In genomic region chr5:57172466-57172961, GRCh38 we compare ENCODE assay signal across 7 cellular contexts. TPM values are rescaled to one million over a fixed set of nuclear protein-coding genes. Genes with fewer than 3 reads are reported as not detected.
A peak's percentile ranks its signal among the peaks of the same experiment; 100 is the strongest.
DNase-seq lines count a peak whose midpoint lies in the region; ATAC-seq, FAIRE-seq and TF ChIP-seq lines count a peak whose summit lies in the region.

No MANE protein-coding gene starts in this region.

- no peaks in the 10 kb centered on the region for H3K9me3 Mint-ChIP-seq in activated naive CD8-positive, alpha-beta T cell (ENCODE audit: low read depth)

- WGBS in iPS DF 6.9 (ENCODE audit: insufficient coverage, insufficient read length) = no CpG with 5 or more reads among the region's 12 CpGs
- 1 to 3% (median 1%) methylated on average over 12 of the region's 12 CpGs for WGBS in small intestine, 3 donors

- H3K9me2 ChIP-seq in MM.1S (replicated peaks; ENCODE audit: insufficient read depth, low read length) = no peaks in the 10 kb centered on the region

- peak overlapping the region; percentile 70 for H2AFZ ChIP-seq in MM.1S (ENCODE audit: low read length)

- peaks cover 3% of the 10 kb centered on the region; the same call in 1 of the 2 replicates for H3K4me1 ChIP-seq in MM.1S (ENCODE audit: low read length)
- no peaks in the 10 kb centered on the region for H3K4me1 ChIP-seq in iPS DF 6.9 (ENCODE audit: control insufficient read depth, insufficient read depth, low read length)
- H3K4me1 ChIP-seq in small intestine (ENCODE audit: control insufficient read depth in 2 of 2, insufficient read depth in 1 of 2, low read depth in 1 of 2, low read length in 1 of 2) = peaks cover 0 to 2% of the 10 kb centered on the region in 2 donors

- DNase-seq in G401 (ENCODE audit: low spot score) (peak; percentile 51), MM.1S (peak; percentile 25), iPS DF 6.9 (ENCODE audit: low read depth, low spot score) (no peak), small intestine (no peak), SW 1271 (lab: John Stamatoyannopoulos, UW) (no peak)

- H3K27ac ChIP-seq in MM.1S (ENCODE audit: low read length) = peak overlapping the region; percentile 92
- no peak overlapping the region for H3K27ac ChIP-seq in iPS DF 6.9 (ENCODE audit: low read length)
- peak overlapping the region; percentile 98 to 99 for H3K27ac ChIP-seq in small intestine (ENCODE audit: low read depth in 1 of 2, low read length in 1 of 2)

- H3K9ac ChIP-seq in MM.1S (ENCODE audit: low read length) = peak overlapping the region; percentile 100

- no peak for TF ChIP-seq CTCF in MM.1S (IDR thresholded peaks at IDR 0.05; ENCODE audit: low read length)

- H3K27me3 ChIP-seq in MM.1S (replicated peaks; ENCODE audit: insufficient read depth, low read length) = no peaks in the 10 kb centered on the region
- H3K27me3 ChIP-seq in iPS DF 6.9 (ENCODE audit: control insufficient read depth, insufficient read depth, low read length) = no peaks in the 10 kb centered on the region
- H3K27me3 ChIP-seq in small intestine (ENCODE audit: control insufficient read depth in 2 of 2, insufficient read depth in 2 of 2, low read length in 2 of 2) = no peaks in the 10 kb centered on the region

- peak overlapping the region; percentile 99 for H3K4me3 Mint-ChIP-seq in activated naive CD8-positive, alpha-beta T cell

- H3F3A ChIP-seq in MM.1S (ENCODE audit: insufficient read depth, low read length) = peaks cover 52% of the 10 kb centered on the region

- H3K4me2 ChIP-seq in MM.1S (ENCODE audit: low read depth, low read length) = peak overlapping the region; percentile 92

- H3K4me3 ChIP-seq in MM.1S (ENCODE audit: low read length) = peak overlapping the region; percentile 95
- H3K4me3 ChIP-seq in iPS DF 6.9 (ENCODE audit: low read length) = peak overlapping the region; percentile 91; the same call in 1 of the 2 replicates
- H3K4me3 ChIP-seq in small intestine (ENCODE audit: low read depth in 1 of 2, low read length in 2 of 2) = peak overlapping the region; percentile 62 to 98

- in situ Hi-C loops in G401 (cut with HindIII; ENCODE audit: low sequenced_read_pairs) = no loop called here

- peaks cover 37% of the 10 kb centered on the region for H3K79me2 ChIP-seq in MM.1S (ENCODE audit: low read length)

- peaks cover 26% of the 10 kb centered on the region for H3K4me1 Mint-ChIP-seq in activated naive CD8-positive, alpha-beta T cell (ENCODE audit: low read depth)

- ATAC-seq in GM19328 (IDR thresholded peaks at IDR 0.05; ENCODE audit: unreplicated experiment) = no peak

- no peaks in the 10 kb centered on the region; the same call in 1 of the 2 replicates for H3K36me3 ChIP-seq in MM.1S (replicated peaks; ENCODE audit: insufficient read depth, low read length)
- no peaks in the 10 kb centered on the region for H3K36me3 ChIP-seq in iPS DF 6.9 (ENCODE audit: control insufficient read depth, insufficient read depth, low read length)
- H3K36me3 ChIP-seq in small intestine (ENCODE audit: control insufficient read depth in 2 of 2, insufficient read depth in 2 of 2, low read length in 2 of 2) = no peaks in the 10 kb centered on the region

- no peaks in the 10 kb centered on the region for H3K27me3 Mint-ChIP-seq in activated naive CD8-positive, alpha-beta T cell

- H4K20me1 ChIP-seq in MM.1S (ENCODE audit: insufficient read depth, low read length) = peaks cover 13% of the 10 kb centered on the region

- no peak for FAIRE-seq in small intestine (lab: Jason Lieb, UNC)

- peaks cover 11% of the 10 kb centered on the region for H3K36me3 Mint-ChIP-seq in activated naive CD8-positive, alpha-beta T cell

- H3K27ac Mint-ChIP-seq in activated naive CD8-positive, alpha-beta T cell = peak overlapping the region; percentile 97

- H3K9me3 ChIP-seq in MM.1S (replicated peaks; ENCODE audit: insufficient read depth, low read length) (no peaks in the 10 kb centered on the region), iPS DF 6.9 (ENCODE audit: control insufficient read depth, insufficient read depth, low read length) (no peaks in the 10 kb centered on the region), small intestine (ENCODE audit: control insufficient read depth, low read depth) (no peaks in the 10 kb centered on the region)

RNA-seq across cellular contexts. Expression of gene GPBP1, which starts 1.3 kb away (rescaled TPM):
- total RNA-seq in G401 (2014; rRNA removed; shearing (Covaris generic)) = 55.7 and 84.3 TPM in 2 replicates
- 10 to 100 TPM; 41.4 to 47.4 (median 43.0) TPM for polyA plus RNA-seq in small intestine

Comparison
In these comparisons a context has a peak if more than half of its experiments do, and no peak if none do; other contexts are left out.
1. DNase-seq: peak in G401 (single experiment) and MM.1S (single experiment); none in iPS DF 6.9 (single experiment), small intestine (single experiment) and SW 1271 (0 of 2).
2. Peak in every context shown above with its lines, with median percentiles within 50 percentile points of each other: H3K4me3 ChIP-seq.